12 cellular contexts compared by ENCODE assay signal in genomic region chr17:82887255-82888164, GRCh38. TPM values are rescaled to one million over a fixed set of nuclear protein-coding genes. Genes with fewer than 3 reads are reported as not detected.
DNase-seq lines count a peak whose midpoint lies in the region; ATAC-seq and TF ChIP-seq lines count a peak whose summit lies in the region.
"Had no signal": no experiment of that assay in that cellular context is flagged by ENCODE, and none has a peak within 500 bp of the region (broad histone marks: within the 10 kb centered on the region; RNA-seq: fewer than 3 reads in every experiment).

No MANE protein-coding gene starts in this region.

- H3K27ac Mint-ChIP-seq in chondrocyte (ENCODE audit: unreplicated experiment), result peak overlapping the region; percentile 57
- peak overlapping the region; percentile 99 for H3K27ac Mint-ChIP-seq in progenitor cell of endocrine pancreas

- intact Hi-C loops in Right ventricle myocardium superior (cut with DNase I), result no loop called here

- in situ Hi-C loops in GM13976 (cut with MboI; ENCODE audit: low sequenced_read_pairs, unreplicated experiment), result no loop called here

- H3K4me3 Mint-ChIP-seq in chondrocyte (ENCODE audit: unreplicated experiment), result no peak overlapping the region
- H3K4me3 Mint-ChIP-seq in progenitor cell of endocrine pancreas (ENCODE audit: low read depth), result no peak overlapping the region

- H3K36me3 Mint-ChIP-seq in chondrocyte (ENCODE audit: low read depth), result peaks cover 4% of the 10 kb centered on the region
- peaks cover 13% of the 10 kb centered on the region for H3K36me3 Mint-ChIP-seq in progenitor cell of endocrine pancreas (ENCODE audit: insufficient read depth)

- H3K4me1 Mint-ChIP-seq in chondrocyte (ENCODE audit: low read depth) (peaks cover 10% of the 10 kb centered on the region), progenitor cell of endocrine pancreas (ENCODE audit: low read depth) (peaks cover 67% of the 10 kb centered on the region)

- no peak for ATAC-seq in Right ventricle myocardium superior (ENCODE audit: poor library complexity)

- H3K27me3 Mint-ChIP-seq in chondrocyte (ENCODE audit: low read depth), result no peaks in the 10 kb centered on the region
- no peaks in the 10 kb centered on the region for H3K27me3 Mint-ChIP-seq in progenitor cell of endocrine pancreas

- DNase-seq in SKM-1 treated with dmso at 0.1 percent for 144 hours (lab: John Stamatoyannopoulos, UW; ENCODE audit: unreplicated experiment), result peak; percentile 39
- no peak for DNase-seq in SKM-1 (lab: John Stamatoyannopoulos, UW; ENCODE audit: unreplicated experiment)
- peak; percentile 84 for DNase-seq in MV-4-11 (lab: John Stamatoyannopoulos, UW)
- DNase-seq in chondrocyte (ENCODE audit: low spot score), result no peak
- DNase-seq in progenitor cell of endocrine pancreas (ENCODE audit: low spot score, unreplicated experiment), result no peak
- no peak for DNase-seq in NCI-H1105 treated with DMSO at 0.1 percent for 48 hours (lab: John Stamatoyannopoulos, UW)
- DNase-seq in GM13976 (ENCODE audit: low spot score), result no peak
- no peak for DNase-seq in Right ventricle myocardium superior
- DNase-seq: foreskin melanocyte, uterus had no signal

- TF ChIP-seq CTCF in chondrocyte (IDR thresholded peaks at IDR 0.05) (no peak), progenitor cell of endocrine pancreas (IDR thresholded peaks at IDR 0.05; ENCODE audit: unreplicated experiment) (no peak), GM13976 (IDR thresholded peaks at IDR 0.05; ENCODE audit: borderline replicate concordance, control extremely low read depth, extremely low read depth, insufficient read depth, missing control alignments) (no peak)

- H3K9me3 Mint-ChIP-seq in chondrocyte (ENCODE audit: low read depth) (no peaks in the 10 kb centered on the region), progenitor cell of endocrine pancreas (ENCODE audit: low read depth) (peaks cover 6% of the 10 kb centered on the region)

RNA-seq across cellular contexts. Expression of gene ZNF750, which starts 47.7 kb away (rescaled TPM):
- total RNA-seq in chondrocyte (not detected in 3 replicates), progenitor cell of endocrine pancreas (0.07 and 0.11 TPM in 2 replicates), Right ventricle myocardium superior (0.13 TPM)
- total RNA-seq: A172; T-helper 2 cell treated with Interferon-gamma antibody and Interleukin-4, amounts not matched to agents 100 ng/mL and 5 ng/mL, for 36 hours had no signal

Comparison
In these comparisons a context has a peak if more than half of its experiments do, and no peak if none do; other contexts are left out.
1. DNase-seq: peak in SKM-1 treated with dmso at 0.1 percent for 144 hours (single experiment) and MV-4-11 (single experiment); none in SKM-1 (single experiment), chondrocyte (single experiment), progenitor cell of endocrine pancreas (single experiment), NCI-H1105 treated with DMSO at 0.1 percent for 48 hours (single experiment), GM13976 (single experiment) and Right ventricle myocardium superior (single experiment).